27 cellular contexts compared by ENCODE assay signal in the genomic region with DNA sequence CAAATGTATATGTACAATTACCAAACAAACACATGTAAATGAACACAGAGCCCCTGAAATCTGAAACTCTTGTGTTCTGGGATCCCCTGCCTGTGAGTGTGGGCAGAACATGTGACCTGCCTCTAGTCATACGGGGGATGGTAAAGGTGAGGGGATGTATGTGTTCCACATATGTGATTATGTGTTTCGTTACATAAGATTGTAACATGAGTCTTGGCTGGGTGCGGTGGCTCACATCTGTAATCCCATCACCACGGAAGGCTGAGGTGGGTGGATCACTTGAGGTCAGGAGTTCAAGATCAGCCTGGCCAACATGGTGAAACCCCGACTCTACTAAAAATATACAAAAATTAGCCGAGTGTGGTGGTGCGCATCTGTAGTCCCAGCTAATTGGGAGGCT.
"Had no signal": no experiment of that assay in that cellular context is flagged by ENCODE, and none has a peak within 500 bp of the region (broad histone marks: within the 10 kb centered on the region; RNA-seq: fewer than 3 reads in every experiment).

No MANE protein-coding gene starts in this region.

- H3K4me3 ChIP-seq: coronary artery, dorsolateral prefrontal cortex, gastroesophageal sphincter, heart left ventricle, hepatocyte, lower lobe of right lung, mucosa of descending colon had no signal

- ATAC-seq: effector memory CD8-positive, alpha-beta T cell; esophagus mucosa; foreskin keratinocyte; gastroesophageal sphincter; left colon; left lobe of liver; left ventricle myocardium superior; lower lobe of right lung; mucosa of descending colon had no signal

- H3K9me3 Mint-ChIP-seq: effector memory CD8-positive, alpha-beta T cell; immature natural killer cell; mesothelial cell of epicardium had no signal

- DNase-seq: dermis blood vessel endothelial cell; dorsolateral prefrontal cortex; effector CD8-positive, alpha-beta T cell; effector memory CD8-positive, alpha-beta T cell; erythroblast; foreskin keratinocyte; heart left ventricle; hypothalamus; immature natural killer cell; islet precursor cell; kidney; kidney glomerular epithelial cell; left colon; left ventricle myocardium superior; lower lobe of right lung; mesenchymal stem cell; mucosa of descending colon had no signal

- FAIRE-seq: colon, frontal cortex, kidney had no signal

- H3K4me3 Mint-ChIP-seq: effector memory CD8-positive, alpha-beta T cell; endodermal cell; immature natural killer cell; mesothelial cell of epicardium had no signal

- H3K27ac ChIP-seq: coronary artery, dorsolateral prefrontal cortex, epithelial cell of prostate, foreskin keratinocyte, hepatocyte, lower lobe of right lung had no signal

- H3K36me3 ChIP-seq: heart left ventricle, lower lobe of right lung had no signal

- H3K27me3 Mint-ChIP-seq: effector memory CD8-positive, alpha-beta T cell had no signal

- H3K27ac Mint-ChIP-seq: effector memory CD8-positive, alpha-beta T cell; endodermal cell; immature natural killer cell; mesothelial cell of epicardium had no signal

- H3K9me3 ChIP-seq: gastroesophageal sphincter, heart left ventricle, lower lobe of right lung, mucosa of descending colon had no signal

- H3K4me1 Mint-ChIP-seq: immature natural killer cell, mesothelial cell of epicardium had no signal

- H3K36me3 Mint-ChIP-seq: mesothelial cell of epicardium had no signal

- H3K27me3 ChIP-seq: dorsolateral prefrontal cortex, foreskin keratinocyte, gastroesophageal sphincter, heart left ventricle, hepatocyte had no signal
